In genomic region chr3:89098964-89099585, GRCh38 we compare ENCODE assay signal across 8 cellular contexts. TPM values are rescaled to one million over a fixed set of nuclear protein-coding genes. Genes with fewer than 3 reads are reported as not detected.
A peak's percentile ranks its signal among the peaks of the same experiment; 100 is the strongest.
DNase-seq lines count a peak whose midpoint lies in the region; ATAC-seq and TF ChIP-seq lines count a peak whose summit lies in the region.

No MANE protein-coding gene starts in this region.

- H3K27ac ChIP-seq in HCT116 (ENCODE audit: low read depth, low read length) = no peak overlapping the region
- H3K27ac ChIP-seq in aorta (ENCODE audit: low read depth in 1 of 2, low read length in 2 of 2) = no peak overlapping the region

- RAD21 ChIA-PET in HCT116 (lab: Charles Lee; ENCODE audit: low non-redundant PET in 1 of 2, low total read pairs in 2 of 2, uncharacterized antibody in 2 of 2, unreplicated experiment in 2 of 2) = no interaction called here

- no peaks in the 10 kb centered on the region for H3K9me2 ChIP-seq in HCT116 (ENCODE audit: insufficient read depth)

- no peak overlapping the region for H3K4me3 Mint-ChIP-seq in mesothelial cell of epicardium

- WGBS in aorta, 2 donors = 23 to 24% methylated on average over 8 of the region's 8 CpGs

- H3K4me3 ChIP-seq in AG04449 (ENCODE audit: low read depth, low read length) = no peak overlapping the region
- no peak overlapping the region for H3K4me3 ChIP-seq in HCT116 (replicated peaks in 1 of 2; ENCODE audit: low read depth in 1 of 2, low read length in 2 of 2)
- H3K4me3 ChIP-seq in aorta (ENCODE audit: low read length in 2 of 2) = no peak overlapping the region

- no TSS peak for BruUV-seq in HCT116 (replicated peaks; lab: Mats Ljungman, UMichigan)

- H3K27me3 ChIP-seq in HCT116 (ENCODE audit: insufficient read depth, low read length) (no peaks in the 10 kb centered on the region), aorta (ENCODE audit: control insufficient read depth in 1 of 2, insufficient read depth in 2 of 2, low read length in 1 of 2) (no peaks in the 10 kb centered on the region)

- H3K36me3 ChIP-seq in HCT116 (ENCODE audit: control insufficient read depth in 1 of 2, insufficient read depth in 2 of 2, low read length in 2 of 2) = no peaks in the 10 kb centered on the region
- no peaks in the 10 kb centered on the region for H3K36me3 ChIP-seq in aorta (ENCODE audit: control insufficient read depth in 1 of 2, insufficient read depth in 2 of 2, low read length in 1 of 2)

- no peaks in the 10 kb centered on the region for H3K36me3 Mint-ChIP-seq in mesothelial cell of epicardium

- H3K4me1 Mint-ChIP-seq in mesothelial cell of epicardium = peaks cover 7% of the 10 kb centered on the region

- TF ChIP-seq POLR2A in HCT116 (IDR thresholded peaks at IDR 0.05; ENCODE audit: borderline replicate concordance, extremely low read depth, insufficient read depth, insufficient read length) = no peak

- H3K9me3 Mint-ChIP-seq in mesothelial cell of epicardium = no peaks in the 10 kb centered on the region

- TF ChIP-seq CTCF in AG04449 (IDR thresholded peaks at IDR 0.05; ENCODE audit: insufficient read depth, low read length, missing control alignments) = peak; percentile 82
- TF ChIP-seq CTCF in GM12872 (IDR thresholded peaks at IDR 0.05; ENCODE audit: insufficient read depth, low read depth, low read length) = peak; percentile 91
- peak in 2 of 3 experiments; percentile 70 to 73; a peak in 4 of 6 replicates for TF ChIP-seq CTCF in HCT116 (IDR thresholded peaks at IDR 0.05 in 2 of 3, conservative IDR thresholded peaks at IDR 0.05 in 1 of 3; ENCODE audit: borderline replicate concordance in 1 of 3, insufficient read depth in 1 of 3, low read depth in 2 of 3, low read length in 2 of 3)
- peak; percentile 98 for TF ChIP-seq CTCF in LNCAP (IDR thresholded peaks at IDR 0.05)
- TF ChIP-seq CTCF in mesothelial cell of epicardium (IDR thresholded peaks at IDR 0.05; ENCODE audit: unreplicated experiment) = peak; percentile 74

- no peak overlapping the region for H2AFZ ChIP-seq in HCT116 (ENCODE audit: low read depth, low read length, poor library complexity, severe bottlenecking)

- no peak overlapping the region for H3K27ac Mint-ChIP-seq in mesothelial cell of epicardium

- intact Hi-C loops in HCT116 (cut with micrococcal nuclease) = loop anchor here (1.0 to 5.0 kb wide), 2 partner anchors 880 to 897 kb away; no protein-coding TSS in a partner anchor
- intact Hi-C loops in aorta (cut with DNase I) = loop anchor here in 1 of 2 donors (10.0 kb wide), 1 partner anchor 894 kb away; no protein-coding TSS in a partner anchor

- CTCF ChIA-PET in AG04449 (lab: Yijun Ruan, JAX) (interaction anchor here (1.0 kb wide), 1 partner anchor 14 kb away, joined by 3 read pairs; no protein-coding TSS in a partner anchor), HCT116 (lab: Charles Lee) (no interaction called here)

- no peaks in the 10 kb centered on the region for H3K27me3 Mint-ChIP-seq in mesothelial cell of epicardium (ENCODE audit: low read depth)

- TF ChIP-seq RAD21 in HCT116 (IDR thresholded peaks at IDR 0.05; ENCODE audit: low read depth) = peak; percentile 26; the same call in 1 of the 2 replicates

- H3K4me2 ChIP-seq in HCT116 (ENCODE audit: low read length) = no peak overlapping the region

- POLR2A ChIA-PET in AG04449 (lab: Yijun Ruan, JAX) (no interaction called here), HCT116 (lab: Charles Lee) (no interaction called here)

- ATAC-seq in HCT116 = 0 out of 2 replicates have a peak, but pooled peaks have one; percentile 38
- peak; percentile 87 for ATAC-seq in SK-N-SH treated with all-trans-retinoic acid at 6 μM for 48 hours
- peak; percentile 83 for ATAC-seq in aorta (ENCODE audit: low FRiP score)

- H3K79me2 ChIP-seq in HCT116 (ENCODE audit: insufficient read depth, low read length) = no peaks in the 10 kb centered on the region

- no peaks in the 10 kb centered on the region for H4K20me1 ChIP-seq in HCT116 (ENCODE audit: insufficient read depth)

- no peaks in the 10 kb centered on the region for H3K4me1 ChIP-seq in HCT116 (ENCODE audit: control insufficient read depth in 1 of 2, insufficient read depth in 2 of 2, low read length in 2 of 2)
- no peaks in the 10 kb centered on the region for H3K4me1 ChIP-seq in aorta (ENCODE audit: control insufficient read depth in 1 of 2, insufficient read depth in 2 of 2, low read length in 2 of 2)

- DNase-seq in AG04449 (ENCODE audit: low read depth, low spot score) (no peak), HCT116 (ENCODE audit: low read depth, low spot score) (peak; percentile 7), dermis microvascular lymphatic vessel endothelial cell (ENCODE audit: low read depth in 2 of 2) (peak; percentile 9 to 41), mesothelial cell of epicardium (ENCODE audit: low spot score in 2 of 2, unreplicated experiment in 2 of 2) (peak in 1 of 2 experiments; percentile 47), aorta (no peak)

- H3K9ac ChIP-seq in HCT116 (ENCODE audit: low read length) = no peak overlapping the region

- H3K9me3 ChIP-seq in HCT116 (ENCODE audit: control insufficient read depth in 1 of 2, insufficient read depth in 1 of 2, low read depth in 1 of 2, low read length in 2 of 2) (peaks cover 4 to 7% of the 10 kb centered on the region in 2 experiments; a peak in 3 of 4 replicates), aorta (ENCODE audit: control insufficient read depth, low read length) (peaks cover 1% of the 10 kb centered on the region)

TF ChIP-seq in HCT116, 20 proteins besides CTCF, POLR2A, EP300 and RAD21 (continues in another document):
- TF ChIP-seq SRF (IDR thresholded peaks at IDR 0.05; ENCODE audit: low read depth) (no peak), TCF7L2 (IDR thresholded peaks at IDR 0.05; ENCODE audit: borderline replicate concordance, extremely low read depth, insufficient read depth, insufficient read length) (no peak), ZBTB33 (IDR thresholded peaks at IDR 0.05; ENCODE audit: extremely low read depth, insufficient replicate concordance, low read length) (no peak), YY1 (IDR thresholded peaks at IDR 0.05; ENCODE audit: extremely low read depth, insufficient replicate concordance, low read depth, low read length) (no peak), SP1 (IDR thresholded peaks at IDR 0.05; ENCODE audit: low read depth) (no peak), ZFX (IDR thresholded peaks at IDR 0.05) (no peak), EGR1 (IDR thresholded peaks at IDR 0.05; ENCODE audit: low read depth) (no peak), ELF1 (IDR thresholded peaks at IDR 0.05; ENCODE audit: borderline replicate concordance, low read depth) (no peak), EZH2 (IDR thresholded peaks at IDR 0.05) (no peak), SIN3A (IDR thresholded peaks at IDR 0.05; ENCODE audit: low read depth) (no peak)

TF ChIP-seq in SK-N-SH treated with all-trans-retinoic acid at 6 μM for 48 hours, 23 proteins besides CTCF, POLR2A, EP300 and RAD21:
- TF ChIP-seq TCF4 (CRISPR knock-in tag; IDR thresholded peaks at IDR 0.05; ENCODE audit: borderline replicate concordance) = no peak
- TF ChIP-seq ARNTL (CRISPR knock-in tag; IDR thresholded peaks at IDR 0.05; ENCODE audit: borderline replicate concordance, low read depth) = no peak
- no peak for TF ChIP-seq ZNF70 (CRISPR knock-in tag; IDR thresholded peaks at IDR 0.05)
- no peak for TF ChIP-seq ZFP30 (CRISPR knock-in tag; IDR thresholded peaks at IDR 0.05)
- TF ChIP-seq ZFP3 (CRISPR knock-in tag; IDR thresholded peaks at IDR 0.05) = no peak
- no peak for TF ChIP-seq ISL1 (CRISPR knock-in tag; IDR thresholded peaks at IDR 0.05)
- no peak for TF ChIP-seq PATZ1 (CRISPR knock-in tag; IDR thresholded peaks at IDR 0.05; ENCODE audit: borderline replicate concordance)
- no peak for TF ChIP-seq ZNF565 (CRISPR knock-in tag; conservative IDR thresholded peaks at IDR 0.05; ENCODE audit: low read depth)
TF ChIP-seq in SK-N-SH treated with all-trans-retinoic acid at 6 μM for 48 hours: peak in this region for 0.

RNA-seq across cellular contexts. Expression of gene EPHA3, which starts 8.3 kb away (rescaled TPM):
- not detected for total RNA-seq in HCT116 (2021; ENCODE audit: unreplicated experiment)
- polyA plus RNA-seq in HCT116 (2012) = not detected in 2 replicates
- total RNA-seq in dermis microvascular lymphatic vessel endothelial cell = not detected in 2 replicates
- 4.2 to 4.5 TPM (median 4.4 TPM) in 3 replicates for total RNA-seq in mesothelial cell of epicardium
- total RNA-seq in aorta = 10 to 100 TPM; 10.7 to 19.3 TPM
- 1 to 10 TPM; 1.0 to 2.8 TPM for polyA plus RNA-seq in aorta

Comparison
In these comparisons a context has a peak if more than half of its experiments do, and no peak if none do; other contexts are left out.
1. DNase-seq: peak in HCT116 (single experiment) and dermis microvascular lymphatic vessel endothelial cell (2 of 2); none in AG04449 (single experiment) and aorta (0 of 2).
2. Peak in every context shown above with its lines, with median percentiles within 50 percentile points of each other: CTCF ChIP-seq and ATAC-seq.